ENCODE assay signal across 9 cellular contexts in genomic region chr5:66174338-66174737, GRCh38. TPM values are rescaled to one million over a fixed set of nuclear protein-coding genes. Genes with fewer than 3 reads are reported as not detected.
DNase-seq lines count a peak whose midpoint lies in the region; ATAC-seq and TF ChIP-seq lines count a peak whose summit lies in the region.
"Had no signal": no experiment of that assay in that cellular context is flagged by ENCODE, and none has a peak within 500 bp of the region (broad histone marks: within the 10 kb centered on the region; RNA-seq: fewer than 3 reads in every experiment).

No MANE protein-coding gene starts in this region.

- TF ChIP-seq CTCF in natural killer cell (IDR thresholded peaks at IDR 0.05) = peak; percentile 8
- TF ChIP-seq CTCF in RWPE2 (IDR thresholded peaks at IDR 0.05; ENCODE audit: poor library complexity, severe bottlenecking) = peak; percentile 56
- TF ChIP-seq CTCF in uterus (IDR thresholded peaks at IDR 0.05) = peak; percentile 31 to 47 (median 40)

- ATAC-seq in natural killer cell = no peak
- no peak for ATAC-seq in natural killer cell treated with Interleukin-12 subunit alpha and Interleukin-12 subunit beta and Interleukin-15 and Interleukin-18, amount 100 ng/mL, for 72 hours
- ATAC-seq in RWPE2 (ENCODE audit: low read depth) = no peak
- ATAC-seq in GM21367 (IDR thresholded peaks at IDR 0.05; ENCODE audit: unreplicated experiment) = no peak

- DNase-seq in natural killer cell (no peak), RWPE2 (ENCODE audit: low spot score) (no peak), foreskin melanocyte (peak; percentile 19), uterus (no peak), middle frontal gyrus (ENCODE audit: extremely low spot score, low spot score) (no peak), T-helper 9 cell (no peak)
- DNase-seq in natural killer cell treated with Interleukin-12 subunit alpha and Interleukin-12 subunit beta and Interleukin-15 and Interleukin-18, amount 100 ng/mL, for 72 hours (ENCODE audit: low spot score) = no peak
- DNase-seq: stimulated activated CD4-positive, alpha-beta T cell treated with anti-CD3 and anti-CD28 coated beads, Interleukin-4, amount 100 ng/mL, for 24 hours had no signal

- H3K36me3 ChIP-seq in RWPE2 (ENCODE audit: low read depth) = peaks cover 100% of the 10 kb centered on the region
- H3K36me3 ChIP-seq in uterus = no peaks in the 10 kb centered on the region

- H3K4me1 Mint-ChIP-seq in natural killer cell = peaks cover 14 to 15% of the 10 kb centered on the region in 2 donors
- H3K4me1 Mint-ChIP-seq in natural killer cell treated with Interleukin-12 subunit alpha and Interleukin-12 subunit beta and Interleukin-15 and Interleukin-18, amount 100 ng/mL, for 72 hours (ENCODE audit: low read depth in 2 of 2) = peaks cover 9 to 24% of the 10 kb centered on the region in 2 donors

- H3K27ac ChIP-seq in RWPE2 (ENCODE audit: poor library complexity, severe bottlenecking) = no peak overlapping the region
- peak overlapping the region; percentile 57 to 73 for H3K27ac ChIP-seq in uterus

- peaks cover 42% of the 10 kb centered on the region for H3K36me3 Mint-ChIP-seq in natural killer cell
- H3K36me3 Mint-ChIP-seq in natural killer cell treated with Interleukin-12 subunit alpha and Interleukin-12 subunit beta and Interleukin-15 and Interleukin-18, amount 100 ng/mL, for 72 hours = peaks cover 54% of the 10 kb centered on the region

- no peak for TF ChIP-seq POLR2A in uterus (IDR thresholded peaks at IDR 0.05)

- H3K4me3 ChIP-seq in RWPE2 (ENCODE audit: severe bottlenecking) (no peak overlapping the region), uterus (no peak overlapping the region)

- H3K4me1 ChIP-seq in RWPE2 (ENCODE audit: insufficient read depth, poor library complexity, severe bottlenecking) (no peaks in the 10 kb centered on the region), uterus (no peaks in the 10 kb centered on the region)

- no peak overlapping the region for H3K4me3 Mint-ChIP-seq in natural killer cell
- H3K4me3 Mint-ChIP-seq in natural killer cell treated with Interleukin-12 subunit alpha and Interleukin-12 subunit beta and Interleukin-15 and Interleukin-18, amount 100 ng/mL, for 72 hours = no peak overlapping the region

- H3K27me3 Mint-ChIP-seq in natural killer cell (ENCODE audit: low read depth in 2 of 2) = no peaks in the 10 kb centered on the region
- no peaks in the 10 kb centered on the region for H3K27me3 Mint-ChIP-seq in natural killer cell treated with Interleukin-12 subunit alpha and Interleukin-12 subunit beta and Interleukin-15 and Interleukin-18, amount 100 ng/mL, for 72 hours

- no peaks in the 10 kb centered on the region for H3K27me3 ChIP-seq in RWPE2 (ENCODE audit: insufficient read depth, poor library complexity, severe bottlenecking)
- H3K27me3 ChIP-seq in uterus = no peaks in the 10 kb centered on the region

- H3K9me3 Mint-ChIP-seq in natural killer cell = no peaks in the 10 kb centered on the region
- H3K9me3 Mint-ChIP-seq in natural killer cell treated with Interleukin-12 subunit alpha and Interleukin-12 subunit beta and Interleukin-15 and Interleukin-18, amount 100 ng/mL, for 72 hours = no peaks in the 10 kb centered on the region

- no peaks in the 10 kb centered on the region for H3K9me3 ChIP-seq in RWPE2 (ENCODE audit: severe bottlenecking)
- H3K9me3 ChIP-seq in uterus = no peaks in the 10 kb centered on the region

- H3K27ac Mint-ChIP-seq in natural killer cell = no peak overlapping the region
- H3K27ac Mint-ChIP-seq in natural killer cell treated with Interleukin-12 subunit alpha and Interleukin-12 subunit beta and Interleukin-15 and Interleukin-18, amount 100 ng/mL, for 72 hours = no peak overlapping the region

- intact Hi-C loops in natural killer cell (cut with micrococcal nuclease) = loop anchor here (10.0 kb wide), 1 partner anchor 410 kb away; no protein-coding TSS in a partner anchor
- intact Hi-C loops in uterus (cut with DNase I; ENCODE audit: low total_unique reads) = no loop called here

RNA-seq across cellular contexts. Expression of gene SREK1, which starts 30.2 kb away (rescaled TPM):
- total RNA-seq in natural killer cell (100 to 1,000 TPM; 151 to 177 (median 168) TPM), uterus (100 to 1,000 TPM in 2 of 4 donors, 10 to 100 TPM in 2; 37.7 to 226 (median 96.5) TPM)
- total RNA-seq in natural killer cell treated with Interleukin-12 subunit alpha and Interleukin-12 subunit beta and Interleukin-15 and Interleukin-18, amount 100 ng/mL, for 72 hours = 10 to 100 TPM; 74.0 to 92.2 TPM
